Comparison of ENCODE assay signal across 1 cellular context in genomic region chr1:235018720-235019444, GRCh38.
A peak's percentile ranks its signal among the peaks of the same experiment; 100 is the strongest.
TF ChIP-seq lines count a peak whose summit lies in the region.

No MANE protein-coding gene starts in this region.

TF ChIP-seq in K562, 482 proteins besides CTCF, POLR2A, EP300 and RAD21 (continued from another document):
- TF ChIP-seq MGA (IDR thresholded peaks at IDR 0.05), result peak; percentile 28; the same call in 1 of the 2 replicates
- no peak for TF ChIP-seq NCOA4 (IDR thresholded peaks at IDR 0.05; ENCODE audit: partially characterized antibody)
- no peak for TF ChIP-seq THRB (CRISPR knock-in tag; conservative IDR thresholded peaks at IDR 0.05)
- TF ChIP-seq PHB (CRISPR knock-in tag; IDR thresholded peaks at IDR 0.05), result no peak
- TF ChIP-seq GMEB1 (CRISPR knock-in tag; IDR thresholded peaks at IDR 0.05), result no peak
- no peak for TF ChIP-seq SLC30A9 (CRISPR knock-in tag; IDR thresholded peaks at IDR 0.05)
- peak; percentile 93 for TF ChIP-seq EGR1 (conservative IDR thresholded peaks at IDR 0.05)
- TF ChIP-seq CGGBP1 (CRISPR knock-in tag; IDR thresholded peaks at IDR 0.05), result no peak
- TF ChIP-seq PBX2 (CRISPR knock-in tag; IDR thresholded peaks at IDR 0.05; ENCODE audit: low read depth), result no peak
- TF ChIP-seq PBX2 (tag; conservative IDR thresholded peaks at IDR 0.05; ENCODE audit: low read depth), result peak; percentile 70
- no peak for TF ChIP-seq MCM5 (IDR thresholded peaks at IDR 0.05; ENCODE audit: low read depth)
- no peak for TF ChIP-seq SOX6 (IDR thresholded peaks at IDR 0.05)
- no peak for TF ChIP-seq E2F6 (IDR thresholded peaks at IDR 0.05; ENCODE audit: borderline replicate concordance in 1 of 2, extremely low read depth in 1 of 2, insufficient read depth in 1 of 2, insufficient read length in 1 of 2, low read depth in 1 of 2, low read length in 1 of 2, poor library complexity in 1 of 2, severe bottlenecking in 1 of 2)
- TF ChIP-seq MEIS2 (IDR thresholded peaks at IDR 0.05; ENCODE audit: partially characterized antibody), result peak; percentile 69
- TF ChIP-seq STAT5A (IDR thresholded peaks at IDR 0.05; ENCODE audit: borderline replicate concordance, low read length), result no peak
- no peak for TF ChIP-seq ZNF395 (CRISPR knock-in tag; IDR thresholded peaks at IDR 0.05)
- no peak for TF ChIP-seq ZNF280A (IDR thresholded peaks at IDR 0.05; ENCODE audit: low read depth, partially characterized antibody)
- TF ChIP-seq ELK1 (CRISPR knock-in tag; IDR thresholded peaks at IDR 0.05), result no peak
- TF ChIP-seq ILF3 (IDR thresholded peaks at IDR 0.05; ENCODE audit: borderline replicate concordance), result no peak
- no peak for TF ChIP-seq HMBOX1 (IDR thresholded peaks at IDR 0.05)
- no peak for TF ChIP-seq ZNF75A (CRISPR knock-in tag; IDR thresholded peaks at IDR 0.05)
- no peak for TF ChIP-seq MXI1 (IDR thresholded peaks at IDR 0.05; ENCODE audit: low read depth, low read length)
